In genomic region chr2:73979686-73980085, GRCh38 we compare ENCODE assay signal across 10 cellular contexts. TPM values are rescaled to one million over a fixed set of nuclear protein-coding genes. Genes with fewer than 3 reads are reported as not detected.
DNase-seq lines count a peak whose midpoint lies in the region; ATAC-seq, FAIRE-seq and TF ChIP-seq lines count a peak whose summit lies in the region.
"Had no signal": no experiment of that assay in that cellular context is flagged by ENCODE, and none has a peak within 500 bp of the region (broad histone marks: within the 10 kb centered on the region; RNA-seq: fewer than 3 reads in every experiment).

No MANE protein-coding gene starts in this region.

- H3K27me3 Mint-ChIP-seq in stimulated activated naive CD8-positive, alpha-beta T cell treated with anti-CD3 and anti-CD28 coated beads, Interleukin-15, Interleukin-2, amounts not matched to agents 100 ng/mL and 50 ng/mL, for 24 hours, result no peaks in the 10 kb centered on the region

- no peaks in the 10 kb centered on the region for H3K9me3 Mint-ChIP-seq in stimulated activated naive CD8-positive, alpha-beta T cell treated with anti-CD3 and anti-CD28 coated beads, Interleukin-15, Interleukin-2, amounts not matched to agents 100 ng/mL and 50 ng/mL, for 24 hours

- no peaks in the 10 kb centered on the region for H3K36me3 Mint-ChIP-seq in stimulated activated naive CD8-positive, alpha-beta T cell treated with anti-CD3 and anti-CD28 coated beads, Interleukin-15, Interleukin-2, amounts not matched to agents 100 ng/mL and 50 ng/mL, for 24 hours (ENCODE audit: low read depth)
- H3K36me3 Mint-ChIP-seq: brain had no signal

- DNase-seq in stimulated activated naive CD8-positive, alpha-beta T cell treated with anti-CD3 and anti-CD28 coated beads, Interleukin-15, Interleukin-2, amounts not matched to agents 100 U/mL and 50 U/mL, for 24 hours, result no peak
- DNase-seq in urothelium cell line (ENCODE audit: low spot score) (peak; percentile 76), D721Med (ENCODE audit: insufficient read length, low spot score) (no peak), NCI-H524 treated with DMSO at 0.1 percent for 48 hours (lab: John Stamatoyannopoulos, UW) (no peak)
- no peak for DNase-seq in activated effector memory CD4-positive, alpha-beta T cell treated with anti-CD3 and anti-CD28 coated beads, Interleukin-2, amount 50 U/mL, for 16 hours
- DNase-seq: midbrain had no signal

- H3K4me3 Mint-ChIP-seq in stimulated activated naive CD8-positive, alpha-beta T cell treated with anti-CD3 and anti-CD28 coated beads, Interleukin-15, Interleukin-2, amounts not matched to agents 100 ng/mL and 50 ng/mL, for 24 hours, result peak overlapping the region; percentile 81

- no peak for TF ChIP-seq CTCF in D721Med (IDR thresholded peaks at IDR 0.05; ENCODE audit: insufficient read depth, missing control alignments)

- FAIRE-seq in urothelium cell line (lab: Jason Lieb, UNC), result no peak
- FAIRE-seq in D721Med (lab: Jason Lieb, UNC), result no peak

- peak overlapping the region; percentile 79 for H3K27ac Mint-ChIP-seq in stimulated activated naive CD8-positive, alpha-beta T cell treated with anti-CD3 and anti-CD28 coated beads, Interleukin-15, Interleukin-2, amounts not matched to agents 100 ng/mL and 50 ng/mL, for 24 hours
- H3K27ac Mint-ChIP-seq: brain had no signal

- ATAC-seq in stimulated activated naive CD8-positive, alpha-beta T cell treated with anti-CD3 and anti-CD28 coated beads, Interleukin-15, Interleukin-2, amounts not matched to agents 100 U/mL and 50 U/mL, for 24 hours, result no peak
- ATAC-seq in SK-N-SH treated with all-trans-retinoic acid at 6 μM for 48 hours, result peak; percentile 59
- peak; percentile 18 for ATAC-seq in esophagus mucosa

- H3K4me1 Mint-ChIP-seq in stimulated activated naive CD8-positive, alpha-beta T cell treated with anti-CD3 and anti-CD28 coated beads, Interleukin-15, Interleukin-2, amounts not matched to agents 100 ng/mL and 50 ng/mL, for 24 hours (ENCODE audit: low read depth), result peaks cover 71% of the 10 kb centered on the region

TF ChIP-seq in SK-N-SH treated with all-trans-retinoic acid at 6 μM for 48 hours, 23 proteins besides CTCF, POLR2A, EP300 and RAD21:
- TF ChIP-seq PATZ1 (CRISPR knock-in tag; IDR thresholded peaks at IDR 0.05; ENCODE audit: borderline replicate concordance) (no peak), PPARA (CRISPR knock-in tag; IDR thresholded peaks at IDR 0.05; ENCODE audit: borderline replicate concordance) (no peak), TOX (CRISPR knock-in tag; IDR thresholded peaks at IDR 0.05; ENCODE audit: borderline replicate concordance) (no peak), SNAI2 (CRISPR knock-in tag; IDR thresholded peaks at IDR 0.05) (no peak), ZNF70 (CRISPR knock-in tag; IDR thresholded peaks at IDR 0.05) (no peak), CSRNP3 (CRISPR knock-in tag; IDR thresholded peaks at IDR 0.05) (no peak), GLIS3 (CRISPR knock-in tag; IDR thresholded peaks at IDR 0.05) (no peak), RARB (CRISPR knock-in tag; IDR thresholded peaks at IDR 0.05) (no peak), ZFP3 (CRISPR knock-in tag; IDR thresholded peaks at IDR 0.05) (no peak), CREB5 (CRISPR knock-in tag; IDR thresholded peaks at IDR 0.05; ENCODE audit: low read depth) (no peak), ZNF565 (CRISPR knock-in tag; conservative IDR thresholded peaks at IDR 0.05; ENCODE audit: low read depth) (no peak), OSR1 (CRISPR knock-in tag; IDR thresholded peaks at IDR 0.05) (no peak), ESRRG (CRISPR knock-in tag; IDR thresholded peaks at IDR 0.05) (no peak), TCF4 (CRISPR knock-in tag; IDR thresholded peaks at IDR 0.05; ENCODE audit: borderline replicate concordance) (no peak)

RNA-seq across cellular contexts. Expression of gene TET3, which starts 5.0 kb away (rescaled TPM):
- 18.8 TPM for total RNA-seq in esophagus mucosa

RNA-seq across cellular contexts. Expression of gene DGUOK, which starts 53.0 kb away (rescaled TPM):
- total RNA-seq in esophagus mucosa, result 38.3 TPM
